Comparison of ENCODE assay signal across 26 cellular contexts in the genomic region with DNA sequence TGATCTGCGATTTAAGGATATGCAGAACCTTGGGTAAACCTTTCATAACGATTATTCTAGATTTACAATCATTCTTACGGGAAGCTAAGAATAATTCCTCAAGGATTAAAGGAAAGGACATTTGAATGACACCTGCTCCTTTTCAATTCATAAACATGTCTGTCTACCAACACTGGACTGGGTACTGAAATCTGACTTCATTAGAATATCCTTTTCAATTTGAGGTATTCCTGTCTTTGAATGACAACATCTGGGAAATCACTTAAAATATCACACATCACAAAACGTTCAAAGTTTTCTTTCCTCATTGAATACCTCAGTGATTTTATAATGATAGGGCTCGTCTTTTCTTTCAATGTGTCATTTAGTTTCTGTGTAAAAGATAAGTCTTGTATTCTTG.
"Had no signal": no experiment of that assay in that cellular context is flagged by ENCODE, and none has a peak within 500 bp of the region (broad histone marks: within the 10 kb centered on the region; RNA-seq: fewer than 3 reads in every experiment).

No MANE protein-coding gene starts in this region.

- H3K4me3 ChIP-seq: colonic mucosa, coronary artery, dorsolateral prefrontal cortex, esophagus muscularis mucosa, esophagus squamous epithelium, gastrocnemius medialis, gastroesophageal sphincter, heart left ventricle, heart right ventricle had no signal

- H3K27me3 ChIP-seq: colonic mucosa, esophagus muscularis mucosa, esophagus squamous epithelium, foreskin keratinocyte, gastrocnemius medialis, gastroesophageal sphincter, heart left ventricle, heart right ventricle had no signal

- H3K36me3 ChIP-seq: colonic mucosa, esophagus muscularis mucosa, esophagus squamous epithelium, gastrocnemius medialis, gastroesophageal sphincter, heart left ventricle, heart right ventricle had no signal

- FAIRE-seq: endometrium, endothelial cell of umbilical vein, frontal cortex had no signal

- ATAC-seq: effector memory CD8-positive, alpha-beta T cell; esophagus mucosa; foreskin keratinocyte; gastrocnemius medialis; gastroesophageal sphincter; heart left ventricle; heart right ventricle had no signal

- DNase-seq: colonic mucosa; cortex of kidney; dermis blood vessel endothelial cell; dorsolateral prefrontal cortex; effector CD4-positive, alpha-beta T cell; effector CD8-positive, alpha-beta T cell; effector memory CD4-positive, alpha-beta T cell; effector memory CD8-positive, alpha-beta T cell; endodermal cell; erythroblast; esophagus squamous epithelium; foreskin keratinocyte; foreskin melanocyte; gastrocnemius medialis; glutamatergic neuron; head of caudate nucleus; heart left ventricle; heart right ventricle had no signal

- H3K27ac ChIP-seq: colonic mucosa, coronary artery, dorsolateral prefrontal cortex, epithelial cell of prostate, esophagus muscularis mucosa, esophagus squamous epithelium, foreskin keratinocyte, gastrocnemius medialis, gastroesophageal sphincter, heart left ventricle, heart right ventricle had no signal

- H3K9me3 ChIP-seq: colonic mucosa, esophagus muscularis mucosa, esophagus squamous epithelium, gastrocnemius medialis, gastroesophageal sphincter, heart left ventricle, heart right ventricle had no signal

- H3K4me1 ChIP-seq: colonic mucosa, esophagus muscularis mucosa, esophagus squamous epithelium, foreskin keratinocyte, gastrocnemius medialis, gastroesophageal sphincter, heart left ventricle, heart right ventricle had no signal
